Comparison of ENCODE assay signal across 23 cellular contexts in the genomic region with DNA sequence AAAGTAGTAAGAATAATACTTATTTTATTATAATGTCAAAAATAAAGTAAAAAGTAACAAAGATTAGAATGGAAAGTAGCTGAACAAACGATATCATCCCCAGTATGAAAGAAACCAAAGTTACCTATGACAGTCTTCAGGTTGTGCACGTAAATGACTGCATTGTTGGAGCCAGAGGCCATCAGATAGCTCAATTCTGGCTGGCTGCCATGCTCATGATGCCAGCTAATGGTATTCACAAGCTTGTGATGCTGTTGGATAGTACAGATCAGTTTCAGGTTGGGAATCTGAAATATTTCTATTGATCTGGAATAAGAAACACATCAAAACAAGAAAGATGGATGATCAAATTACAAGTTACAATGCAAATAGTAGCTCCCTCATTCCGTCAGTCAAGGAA.
"Had no signal": no experiment of that assay in that cellular context is flagged by ENCODE, and none has a peak within 500 bp of the region (broad histone marks: within the 10 kb centered on the region; RNA-seq: fewer than 3 reads in every experiment).

No MANE protein-coding gene starts in this region.

- DNase-seq: activated B cell treated with CpG ODN at 0.5 μM for 24 hours; activated CD4-positive, alpha-beta memory T cell treated with anti-CD3 and anti-CD28 coated beads, Interleukin-2, amount 10 ng/mL, durations not matched to agents 7 days and 5 days; activated CD4-positive, alpha-beta T cell treated with anti-CD3 and anti-CD28 coated beads, Interleukin-2, amount 10 ng/mL, durations not matched to agents 7 days and 5 days; activated gamma-delta T cell; activated naive CD4-positive, alpha-beta T cell treated with anti-CD3 and anti-CD28 coated beads, Interleukin-2, amount 10 ng/mL, durations not matched to agents 7 days and 5 days; activated naive CD8-positive, alpha-beta T cell treated with anti-CD3 and anti-CD28 coated beads for 36 hours; activated T-cell treated with anti-CD3 and anti-CD28 coated beads for 4 hours; activated T-cell treated with anti-CD3 and anti-CD28 coated beads, Interleukin-2, amount 50 U/mL, for 48 hours; brain microvascular endothelial cell; cerebellar nuclear complex; NCI-H1105 treated with DMSO at 0.1 percent for 48 hours; NCI-H146; NCI-H187 treated with DMSO at 0.1 percent for 48 hours; NCI-H2081 treated with DMSO at 0.1 percent for 48 hours; NCI-H345; NCI-H510A; NCI-H526 treated with DMSO at 0.1 percent for 48 hours; RPMI8226; T-cell; T-helper 2 cell; T1000 had no signal

- FAIRE-seq: colon, TTC549 had no signal
